Comparison of ENCODE assay signal across 26 cellular contexts in genomic region chr5:32158679-32158975, GRCh38.
"Had no signal": no experiment of that assay in that cellular context is flagged by ENCODE, and none has a peak within 500 bp of the region (broad histone marks: within the 10 kb centered on the region; RNA-seq: fewer than 3 reads in every experiment).

No MANE protein-coding gene starts in this region.

- H3K36me3 Mint-ChIP-seq: activated naive CD4-positive, alpha-beta T cell treated with anti-CD3 and anti-CD28 coated beads, Interleukin-2, amount 50 U/mL, for 24 hours had no signal

- DNase-seq: activated CD4-positive, alpha-beta T cell treated with anti-CD3 and anti-CD28 coated beads for 48 hours; activated CD4-positive, alpha-beta T cell treated with anti-CD3 and anti-CD28 coated beads, Interleukin-2, amount 50 U/mL, for 4 hours; activated CD4-positive, CD25-positive, alpha-beta regulatory T cell treated with anti-CD3 and anti-CD28 coated beads, Interleukin-2, amount 50 U/mL, for 72 hours; activated CD8-positive, alpha-beta memory T cell treated with anti-CD3 and anti-CD28 coated beads, Interleukin-2, amount 10 ng/mL, durations not matched to agents 7 days and 5 days; activated effector memory CD4-positive, alpha-beta T cell treated with Interleukin-2 at 50 U/mL for 16 hours; activated naive CD4-positive, alpha-beta T cell; activated T-cell treated with anti-CD3 and anti-CD28 coated beads, Interleukin-2, amount 50 U/mL, for 24 hours; aorta; Karpas-422; MM.1S; NCI-H1105; NCI-H1436; NCI-H1694 treated with DMSO at 0.1 percent for 48 hours; NCI-H2029 treated with DMSO at 0.1 percent for 48 hours; NCI-H446; NCI-H524; PC-3; SIG-M5; T-helper 17 cell; T-helper 9 cell had no signal

- H3K27me3 Mint-ChIP-seq: activated CD8-positive, alpha-beta memory T cell treated with anti-CD3 and anti-CD28 coated beads, Interleukin-2, amount 10 ng/mL, durations not matched to agents 7 days and 5 days; activated naive CD4-positive, alpha-beta T cell treated with anti-CD3 and anti-CD28 coated beads, Interleukin-2, amount 50 U/mL, for 24 hours; activated T-cell treated with anti-CD3 and anti-CD28 coated beads, Interleukin-2, amount 50 U/mL, for 24 hours; central memory CD8-positive, alpha-beta T cell; T-helper 17 cell had no signal

- H3K27ac Mint-ChIP-seq: activated CD8-positive, alpha-beta memory T cell treated with anti-CD3 and anti-CD28 coated beads, Interleukin-2, amount 10 ng/mL, durations not matched to agents 7 days and 5 days; activated naive CD4-positive, alpha-beta T cell treated with anti-CD3 and anti-CD28 coated beads, Interleukin-2, amount 50 U/mL, for 24 hours; activated T-cell treated with anti-CD3 and anti-CD28 coated beads, Interleukin-2, amount 50 U/mL, for 24 hours; activated T-helper 1 cell treated with anti-CD3 and anti-CD28 coated beads, Interleukin-12 subunit alpha, Interleukin-12 subunit beta, Interleukin-2, Interleukin-4 antibody, amounts not matched to agents 30 ng/mL and 10 ng/mL and 1 ng/mL, durations not matched to agents 14 hours and 24 hours and 36 hours; T-helper 17 cell; WTC11 had no signal

- ATAC-seq: activated CD8-positive, alpha-beta memory T cell treated with anti-CD3 and anti-CD28 coated beads, Interleukin-2, amount 10 ng/mL, durations not matched to agents 7 days and 5 days; PC-3; T-helper 17 cell had no signal

- H3K9me3 Mint-ChIP-seq: activated naive CD4-positive, alpha-beta T cell treated with anti-CD3 and anti-CD28 coated beads, Interleukin-2, amount 50 U/mL, for 24 hours; activated T-cell treated with anti-CD3 and anti-CD28 coated beads, Interleukin-2, amount 50 U/mL, for 24 hours; activated T-helper 1 cell treated with anti-CD3 and anti-CD28 coated beads, Interleukin-12 subunit alpha, Interleukin-12 subunit beta, Interleukin-2, Interleukin-4 antibody, amounts not matched to agents 30 ng/mL and 10 ng/mL and 1 ng/mL, durations not matched to agents 14 hours and 24 hours and 36 hours; central memory CD8-positive, alpha-beta T cell; WTC11 had no signal

- H3K4me3 Mint-ChIP-seq: activated CD8-positive, alpha-beta memory T cell treated with anti-CD3 and anti-CD28 coated beads, Interleukin-2, amount 10 ng/mL, durations not matched to agents 7 days and 5 days; activated naive CD4-positive, alpha-beta T cell treated with anti-CD3 and anti-CD28 coated beads, Interleukin-2, amount 50 U/mL, for 24 hours; activated T-cell treated with anti-CD3 and anti-CD28 coated beads, Interleukin-2, amount 50 U/mL, for 24 hours; activated T-helper 1 cell treated with anti-CD3 and anti-CD28 coated beads, Interleukin-12 subunit alpha, Interleukin-12 subunit beta, Interleukin-2, Interleukin-4 antibody, amounts not matched to agents 30 ng/mL and 10 ng/mL and 1 ng/mL, durations not matched to agents 14 hours and 24 hours and 36 hours; central memory CD8-positive, alpha-beta T cell; T-helper 17 cell; WTC11 had no signal

- FAIRE-seq: bronchial epithelial cell, RCC 7860 had no signal

- H3K4me1 Mint-ChIP-seq: WTC11 had no signal
